ENCODE assay signal across 1 cellular context in the genomic region with DNA sequence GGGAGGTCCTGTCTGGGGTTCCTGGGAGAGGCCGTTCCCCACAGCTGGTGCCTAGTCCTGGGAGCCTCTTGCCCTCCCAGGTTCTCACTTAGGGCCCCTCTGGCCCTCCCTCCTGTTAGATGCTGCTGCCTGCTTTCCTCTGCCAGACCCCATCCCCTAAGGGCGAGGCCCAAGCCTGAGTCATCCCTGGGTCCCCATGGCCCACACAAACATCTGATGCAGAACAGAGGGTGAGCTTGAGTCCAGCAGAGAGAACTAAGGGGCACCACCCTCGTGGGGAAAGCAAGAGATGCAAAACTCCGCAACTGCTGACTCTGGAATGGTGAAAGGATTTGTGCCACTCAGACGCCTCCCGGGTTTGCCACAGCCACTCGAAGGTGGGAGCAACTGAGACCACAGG.
TF ChIP-seq lines count a peak whose summit lies in the region.

No MANE protein-coding gene starts in this region.

TF ChIP-seq in SK-N-SH, 30 proteins besides CTCF, POLR2A, EP300 and RAD21 (continued from another document):
- TF ChIP-seq, protein P1, sequence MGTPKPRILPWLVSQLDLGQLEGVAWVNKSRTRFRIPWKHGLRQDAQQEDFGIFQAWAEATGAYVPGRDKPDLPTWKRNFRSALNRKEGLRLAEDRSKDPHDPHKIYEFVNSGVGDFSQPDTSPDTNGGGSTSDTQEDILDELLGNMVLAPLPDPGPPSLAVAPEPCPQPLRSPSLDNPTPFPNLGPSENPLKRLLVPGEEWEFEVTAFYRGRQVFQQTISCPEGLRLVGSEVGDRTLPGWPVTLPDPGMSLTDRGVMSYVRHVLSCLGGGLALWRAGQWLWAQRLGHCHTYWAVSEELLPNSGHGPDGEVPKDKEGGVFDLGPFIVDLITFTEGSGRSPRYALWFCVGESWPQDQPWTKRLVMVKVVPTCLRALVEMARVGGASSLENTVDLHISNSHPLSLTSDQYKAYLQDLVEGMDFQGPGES (IDR thresholded peaks at IDR 0.05; ENCODE audit: low read depth, low read length): no peak
- TF ChIP-seq RFX5 (IDR thresholded peaks at IDR 0.05; ENCODE audit: low read length): no peak
- no peak for TF ChIP-seq RCOR1 (IDR thresholded peaks at IDR 0.05; ENCODE audit: low read length)
- no peak for TF ChIP-seq JUND (IDR thresholded peaks at IDR 0.05)
- TF ChIP-seq YY1 (IDR thresholded peaks at IDR 0.05; ENCODE audit: low read depth): no peak
TF ChIP-seq in SK-N-SH: peak in this region for 0.
